In genomic region chr16:86495357-86495701, GRCh38 we compare ENCODE assay signal across 30 cellular contexts. TPM values are rescaled to one million over a fixed set of nuclear protein-coding genes. Genes with fewer than 3 reads are reported as not detected.
DNase-seq lines count a peak whose midpoint lies in the region; ATAC-seq, FAIRE-seq and TF ChIP-seq lines count a peak whose summit lies in the region.
"Had no signal": no experiment of that assay in that cellular context is flagged by ENCODE, and none has a peak within 500 bp of the region (broad histone marks: within the 10 kb centered on the region; RNA-seq: fewer than 3 reads in every experiment).

No MANE protein-coding gene starts in this region.

- no peak overlapping the region; the same call in 1 of the 2 replicates for H3K4ac ChIP-seq in IMR-90 (ENCODE audit: low read depth, low read length)

- H3K9me1 ChIP-seq in IMR-90 (ENCODE audit: insufficient read depth, low read length) = peaks cover 41% of the 10 kb centered on the region

- TF ChIP-seq POLR2A in IMR-90 (IDR thresholded peaks at IDR 0.05; ENCODE audit: low read depth, low read length) (no peak), esophagus muscularis mucosa (IDR thresholded peaks at IDR 0.05; ENCODE audit: low read depth) (no peak), GM12891 (IDR thresholded peaks at IDR 0.05; ENCODE audit: low read depth, low read length) (no peak)

- DNase-seq in IMR-90 = no peak
- no peak for DNase-seq in esophagus muscularis mucosa (ENCODE audit: extremely low spot score)
- DNase-seq in GM12891 (ENCODE audit: insufficient read length, low spot score) = no peak
- no peak for DNase-seq in H7
- DNase-seq in NCI-H446 (lab: John Stamatoyannopoulos, UW) = no peak
- no peak for DNase-seq in amniotic stem cell (lab: John Stamatoyannopoulos, UW)
- DNase-seq: activated B cell treated with CpG ODN at 0.5 μM for 24 hours; activated CD4-positive, alpha-beta T cell treated with anti-CD3 and anti-CD28 coated beads, Interleukin-2, amount 50 U/mL, for 4 hours; activated CD8-positive, alpha-beta memory T cell treated with anti-CD3 and anti-CD28 coated beads, Interleukin-2, amount 50 U/mL, for 48 hours; anterior cingulate cortex; cortex of kidney; EL; KG1; left cardiac atrium; MG63; NCI-H2029 treated with DMSO at 0.1 percent for 48 hours; NCI-H2227 treated with DMSO at 0.1 percent for 48 hours; SJCRH30; stimulated activated CD4-positive, alpha-beta T cell treated with anti-CD3 and anti-CD28 coated beads, Interleukin-2, amount 100 ng/mL, for 48 hours; T1000 had no signal

- ATAC-seq in IMR-90 (ENCODE audit: low read depth) = no peak
- ATAC-seq: HCT116; left cardiac atrium; naive thymus-derived CD8-positive, alpha-beta T cell had no signal

- in situ Hi-C loops in IMR-90 (cut with MboI; ENCODE audit: low sequenced_read_pairs) = no loop called here

- peak overlapping the region; percentile 9; the same call in 1 of the 2 replicates for H3K14ac ChIP-seq in IMR-90 (replicated peaks; ENCODE audit: low read depth, low read length)

- POLR2A ChIA-PET in IMR-90 (lab: Charles Lee; ENCODE audit: unreplicated experiment) = no interaction called here

- H3K36me3 ChIP-seq in IMR-90 (ENCODE audit: control insufficient read depth, insufficient read depth, low read length) (peaks cover 66% of the 10 kb centered on the region), esophagus muscularis mucosa (peaks cover 0 to under 1% (median under 1%) of the 10 kb centered on the region in 4 donors), mucosa of stomach (ENCODE audit: control insufficient read depth, insufficient read depth, low read length) (no peaks in the 10 kb centered on the region), stomach smooth muscle (ENCODE audit: control insufficient read depth in 2 of 2, insufficient read depth in 2 of 2, low read length in 2 of 2) (peaks cover under 1 to 1% of the 10 kb centered on the region in 2 donors), H7 (replicated peaks; ENCODE audit: control insufficient read depth, insufficient read depth, low read length) (no peaks in the 10 kb centered on the region)
- H3K36me3 ChIP-seq: cardiac muscle cell, SJCRH30, suprapubic skin had no signal

- H3K9ac ChIP-seq in IMR-90 (ENCODE audit: low read depth, low read length) (no peak overlapping the region), mucosa of stomach (ENCODE audit: low read length) (peak overlapping the region; percentile 48), stomach smooth muscle (ENCODE audit: low read length in 2 of 2) (peak overlapping the region; percentile 92 to 100)

- H2BK120ac ChIP-seq in IMR-90 (ENCODE audit: low read depth, low read length) = peak overlapping the region; percentile 17; the same call in 1 of the 2 replicates

- FAIRE-seq in GM12891 (lab: Jason Lieb, UNC) = no peak
- FAIRE-seq: frontal cortex, HTR-8/SVneo had no signal

- no peak overlapping the region for H3K4me3 ChIP-seq in IMR-90 (ENCODE audit: insufficient read depth, low read depth, low read length)
- peak overlapping the region; percentile 55 to 81 (median 64) for H3K4me3 ChIP-seq in esophagus muscularis mucosa
- no peak overlapping the region for H3K4me3 ChIP-seq in mucosa of stomach (ENCODE audit: low read length)
- H3K4me3 ChIP-seq in stomach smooth muscle (ENCODE audit: low read length in 2 of 2) = peak overlapping the region; percentile 79 to 86
- H3K4me3 ChIP-seq in H7 (ENCODE audit: insufficient read depth, low read depth, low read length) = no peak overlapping the region
- H3K4me3 ChIP-seq: cardiac muscle cell, MG63, SJCRH30, suprapubic skin had no signal

- H3K18ac ChIP-seq in IMR-90 (ENCODE audit: low read depth, low read length) = no peak overlapping the region

- no peak overlapping the region; a peak in 1 of 4 replicates for H4K8ac ChIP-seq in IMR-90 (ENCODE audit: low read depth in 2 of 2, low read length in 2 of 2)

- no peak for TF ChIP-seq RAD21 in IMR-90 (IDR thresholded peaks at IDR 0.05; ENCODE audit: low read length)

- dilution Hi-C loops in IMR-90 (cut with HindIII; ENCODE audit: low sequenced_read_pairs, unreplicated experiment) = no loop called here

- H2AFZ ChIP-seq in IMR-90 (replicated peaks; ENCODE audit: low read length, poor library complexity) = no peak overlapping the region

- H3K23ac ChIP-seq in IMR-90 (ENCODE audit: low read depth, low read length) = peak overlapping the region; percentile 8; the same call in 1 of the 2 replicates

- 100% methylated on average over 3 of the region's 10 CpGs; no CpG with 5 or more reads in 1 of the 2 experiments for WGBS in IMR-90 (ENCODE audit: extremely low coverage in 2 of 2, insufficient read length in 1 of 2), 2 experiments
- WGBS in esophagus muscularis mucosa = 29% methylated on average over 10 of the region's 10 CpGs

- H3K9me3 ChIP-seq in IMR-90 (ENCODE audit: control insufficient read depth, insufficient read depth, low read length) = no peaks in the 10 kb centered on the region
- no peaks in the 10 kb centered on the region for H3K9me3 ChIP-seq in esophagus muscularis mucosa
- H3K9me3 ChIP-seq in mucosa of stomach (ENCODE audit: control insufficient read depth, low read length) = no peaks in the 10 kb centered on the region
- H3K9me3 ChIP-seq in stomach smooth muscle (ENCODE audit: control insufficient read depth in 2 of 2, low read length in 2 of 2) = no peaks in the 10 kb centered on the region
- H3K9me3 ChIP-seq: MG63, SJCRH30, suprapubic skin had no signal

- H2BK15ac ChIP-seq in IMR-90 (ENCODE audit: low read depth, low read length) = no peak overlapping the region

- no peak overlapping the region for H2BK20ac ChIP-seq in IMR-90 (ENCODE audit: low read depth, low read length)

- no peak for TF ChIP-seq CTCF in IMR-90 (conservative IDR thresholded peaks at IDR 0.05; ENCODE audit: low read depth, low read length)
- no peak for TF ChIP-seq CTCF in esophagus muscularis mucosa (IDR thresholded peaks at IDR 0.05)

- no peak overlapping the region for H4K91ac ChIP-seq in IMR-90 (ENCODE audit: insufficient read depth, low read depth, low read length)

- peaks cover 96% of the 10 kb centered on the region for H4K20me1 ChIP-seq in IMR-90 (ENCODE audit: insufficient read depth, low read length)

- no peak overlapping the region for H2AK9ac ChIP-seq in IMR-90 (replicated peaks; ENCODE audit: low read depth, low read length, poor library complexity)

- no TSS peak for BruUV-seq in IMR-90 (replicated peaks; lab: Mats Ljungman, UMichigan)

- H3K4me1 ChIP-seq in IMR-90 (ENCODE audit: control insufficient read depth, insufficient read depth, low read length) (peaks cover 53% of the 10 kb centered on the region), esophagus muscularis mucosa (peaks cover 16 to 97% (median 93%) of the 10 kb centered on the region in 4 donors), mucosa of stomach (ENCODE audit: control insufficient read depth, insufficient read depth, low read length) (peaks cover 10% of the 10 kb centered on the region), stomach smooth muscle (ENCODE audit: control insufficient read depth, insufficient read depth, low read length) (peaks cover 64% of the 10 kb centered on the region)

- H2AK5ac ChIP-seq in IMR-90 (ENCODE audit: low read depth, low read length) = peak overlapping the region; percentile 27; the same call in 1 of the 2 replicates

- H2BK5ac ChIP-seq in IMR-90 (ENCODE audit: low read depth, low read length, poor library complexity, severe bottlenecking) = no peak overlapping the region

- no peak overlapping the region for H3K27ac ChIP-seq in IMR-90 (ENCODE audit: insufficient read depth, low read length)
- H3K27ac ChIP-seq in esophagus muscularis mucosa (replicated peaks in 1 of 4) = peak overlapping the region; percentile 95 to 100 (median 98)
- peak overlapping the region; percentile 99 for H3K27ac ChIP-seq in stomach smooth muscle (ENCODE audit: low read length)
- H3K27ac ChIP-seq: cardiac muscle cell, SJCRH30, suprapubic skin had no signal

- no peak overlapping the region for H3K4me2 ChIP-seq in IMR-90 (ENCODE audit: low read depth, low read length)

- no peak overlapping the region for H3K56ac ChIP-seq in IMR-90 (ENCODE audit: extremely low read depth, insufficient read depth, low read length)

- H4K5ac ChIP-seq in IMR-90 (ENCODE audit: low read depth, low read length) = no peak overlapping the region

- intact Hi-C loops in IMR-90 (cut with micrococcal nuclease) = no loop called here
- intact Hi-C loops in esophagus muscularis mucosa (cut with DNase I) = loop anchor here (5.0 kb wide), 1 partner anchor 38 kb away; no protein-coding TSS in a partner anchor

- no peaks in the 10 kb centered on the region for H3K27me3 ChIP-seq in IMR-90 (ENCODE audit: control insufficient read depth, insufficient read depth, low read length)
- H3K27me3 ChIP-seq in esophagus muscularis mucosa = peaks cover 0 to 64% (median 4%) of the 10 kb centered on the region in 4 donors
- H3K27me3 ChIP-seq in mucosa of stomach (ENCODE audit: control insufficient read depth, insufficient read depth, low read length) = peaks cover 71% of the 10 kb centered on the region
- peaks cover 0 to 2% of the 10 kb centered on the region in 2 donors for H3K27me3 ChIP-seq in stomach smooth muscle (ENCODE audit: control insufficient read depth in 1 of 2, insufficient read depth in 2 of 2, low read length in 2 of 2)
- peaks cover 98% of the 10 kb centered on the region for H3K27me3 ChIP-seq in H7 (ENCODE audit: control insufficient read depth, insufficient read depth, low read length)
- H3K27me3 ChIP-seq: SJCRH30 had no signal

- no peak for TF ChIP-seq EP300 in esophagus muscularis mucosa (IDR thresholded peaks at IDR 0.05)

- CTCF ChIA-PET in IMR-90 (lab: Yijun Ruan, JAX) = no interaction called here

- peaks cover 18 to 65% of the 10 kb centered on the region in 2 experiments for H3K79me1 ChIP-seq in IMR-90 (ENCODE audit: low read depth in 1 of 2, low read length in 2 of 2)

TF ChIP-seq in IMR-90, 13 proteins besides CTCF, POLR2A, EP300 and RAD21:
- TF ChIP-seq NFE2L2 (IDR thresholded peaks at IDR 0.05; ENCODE audit: low read depth, low read length) = no peak

TF ChIP-seq in GM12891, 5 proteins besides CTCF, POLR2A, EP300 and RAD21 (continues in another document):
- TF ChIP-seq PAX5 (IDR thresholded peaks at IDR 0.05; ENCODE audit: insufficient read depth, low read length, severe bottlenecking) (no peak), TAF1 (IDR thresholded peaks at IDR 0.05; ENCODE audit: low read depth, low read length) (no peak)

RNA-seq across cellular contexts. Expression of gene FOXF1, which starts 15.0 kb away (rescaled TPM):
- total RNA-seq in IMR-90 (2012; rRNA removed) (2.7 and 4.2 TPM in 2 replicates), esophagus muscularis mucosa (10 to 100 TPM; 40.7 to 94.5 (median 69.3) TPM)
- polyA plus RNA-seq in IMR-90 (2012; rRNA removed) = 33.0 and 34.5 TPM in 2 replicates
- 33.7 and 84.8 TPM in 2 replicates for polyA plus RNA-seq in IMR-90 (2012; cell fraction: cytosol; rRNA removed)
- 98.2 and 101 TPM in 2 replicates for polyA plus RNA-seq in IMR-90 (2012; cell fraction: nucleus; rRNA removed; ENCODE audit: low replicate concordance)
- polyA plus RNA-seq in GM12891 (2012; ENCODE audit: low read depth, missing spikeins) = not detected
- total RNA-seq in H7 (2014; rRNA removed; shearing (Covaris generic)) = not detected in 2 replicates
- total RNA-seq: A673; activated B cell treated with CpG ODN at 0.5 μM for 24 hours; CD4-positive, alpha-beta memory T cell; naive thymus-derived CD8-positive, alpha-beta T cell had no signal
- polyA plus RNA-seq: CD4-positive, alpha-beta memory T cell; naive thymus-derived CD8-positive, alpha-beta T cell had no signal

RNA-seq across cellular contexts. Expression of gene MTHFSD, which starts 59.7 kb away (rescaled TPM):
- total RNA-seq in IMR-90 (2012; rRNA removed) = 7.8 and 8.2 TPM in 2 replicates
- polyA plus RNA-seq in IMR-90 (2012; rRNA removed) = 13.7 and 16.8 TPM in 2 replicates
- polyA plus RNA-seq in IMR-90 (2012; cell fraction: cytosol; rRNA removed) = 5.6 and 7.9 TPM in 2 replicates
- polyA plus RNA-seq in IMR-90 (2012; cell fraction: nucleus; rRNA removed; ENCODE audit: low replicate concordance) = 71.8 and 97.1 TPM in 2 replicates
- 10 to 100 TPM; 10.1 to 17.9 (median 15.5) TPM for total RNA-seq in esophagus muscularis mucosa
- 11.4 TPM for polyA plus RNA-seq in GM12891 (2012; ENCODE audit: low read depth, missing spikeins)
- total RNA-seq in H7 (2014; rRNA removed; shearing (Covaris generic)) = 15.3 and 19.5 TPM in 2 replicates

Comparison
In these comparisons a context has a peak if more than half of its experiments do, and no peak if none do; other contexts are left out.
1. H3K4me3 ChIP-seq: peak in esophagus muscularis mucosa (4 of 4) and stomach smooth muscle (2 of 2); none in IMR-90 (single experiment), mucosa of stomach (single experiment) and H7 (single experiment).